Comparison of ENCODE assay signal across 9 cellular contexts in the genomic region with DNA sequence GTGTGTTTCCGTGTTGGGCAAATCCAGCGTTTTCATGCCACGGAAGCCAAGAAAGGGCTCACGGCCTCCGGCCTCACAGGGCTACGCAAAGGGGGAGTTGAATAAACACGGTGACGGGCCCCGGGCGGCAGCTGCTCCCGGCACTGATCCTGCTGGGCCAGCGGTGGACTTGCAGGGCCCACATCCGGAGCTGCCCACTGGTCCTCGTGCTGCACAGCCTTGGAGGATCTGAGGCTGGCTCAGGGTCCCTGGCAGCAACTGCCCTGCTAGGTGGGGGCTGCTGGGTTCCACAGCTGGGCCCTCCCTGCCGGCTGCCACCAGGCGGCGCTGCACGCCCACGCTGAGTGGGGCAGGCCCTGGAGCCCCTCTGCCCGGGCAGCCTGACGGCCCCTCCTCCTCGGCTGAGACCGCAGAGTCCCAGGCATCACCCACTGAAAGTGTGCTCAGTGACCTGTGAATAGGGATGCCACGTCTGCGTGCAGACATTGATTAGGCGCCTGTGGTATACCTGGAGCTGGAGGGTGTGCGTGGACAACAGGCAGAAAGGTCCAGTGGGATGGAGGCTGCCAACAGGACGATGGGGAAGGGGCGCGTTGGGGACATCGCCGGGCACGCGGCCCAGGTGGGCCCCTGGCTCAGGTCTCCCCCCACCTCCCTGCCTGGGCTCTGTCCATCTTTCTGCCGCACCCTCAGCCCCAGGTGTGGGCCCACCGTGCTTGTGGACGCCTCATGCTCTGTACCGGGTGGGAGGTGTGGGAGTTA. TPM values are rescaled to one million over a fixed set of nuclear protein-coding genes. Genes with fewer than 3 reads are reported as not detected.
A peak's percentile ranks its signal among the peaks of the same experiment; 100 is the strongest.
DNase-seq lines count a peak whose midpoint lies in the region; ATAC-seq, FAIRE-seq and TF ChIP-seq lines count a peak whose summit lies in the region.
"Had no signal": no experiment of that assay in that cellular context is flagged by ENCODE, and none has a peak within 500 bp of the region (broad histone marks: within the 10 kb centered on the region; RNA-seq: fewer than 3 reads in every experiment).

No MANE protein-coding gene starts in this region.

- H3K4me1 ChIP-seq in HAP-1 (peaks cover 10% of the 10 kb centered on the region), GM12878 (ENCODE audit: control insufficient read depth, insufficient read depth, low read length) (no peaks in the 10 kb centered on the region)

- WGBS in GM12878 (ENCODE audit: insufficient coverage, insufficient replicate concordance, low lambda C conversion rate, missing lambda C conversion rate) = 42% methylated on average over 36 of the region's 38 CpGs

- no peak overlapping the region for H3K27ac ChIP-seq in GM12878 (ENCODE audit: control insufficient read depth, insufficient read depth)
- H3K27ac ChIP-seq: skin epidermis had no signal

- peak; percentile 76 for TF ChIP-seq RAD21 in GM12878 (IDR thresholded peaks at IDR 0.05; ENCODE audit: insufficient read depth, low read depth, low read length)

- SMC1A ChIA-PET in GM12878 (lab: Charles Lee; ENCODE audit: uncharacterized antibody, unreplicated experiment) = interaction anchor here (1.1 kb wide), 1 partner anchor 150 kb away, joined by 3 read pairs; no protein-coding TSS in a partner anchor

- H4K20me1 ChIP-seq in GM12878 (ENCODE audit: control insufficient read depth, insufficient read depth) = no peaks in the 10 kb centered on the region

- no peak overlapping the region for H3K9ac ChIP-seq in GM12878 (ENCODE audit: control insufficient read depth, insufficient read depth, low read length)

- no peak overlapping the region for H2AFZ ChIP-seq in GM12878 (ENCODE audit: control insufficient read depth, low read depth, low read length)

- RAD21 ChIA-PET in GM12878 (lab: Charles Lee; ENCODE audit: unreplicated experiment) = interaction anchor here (1.8 to 2.8 kb wide), 2 partner anchors 10 to 150 kb away, joined by 7 to 11 read pairs; no protein-coding TSS in a partner anchor

- intact Hi-C loops in GM12878 (cut with micrococcal nuclease; ENCODE audit: unreplicated experiment) = loop anchor here (5.0 kb wide), 1 partner anchor 148 kb away; no protein-coding TSS in a partner anchor

- no peak for TF ChIP-seq EP300 in GM12878 (IDR thresholded peaks at IDR 0.05; ENCODE audit: borderline replicate concordance in 1 of 2, control insufficient read depth in 1 of 2, low read depth in 2 of 2, low read length in 2 of 2)

- peak; percentile 74 for DNase-seq in Ammon's horn (ENCODE audit: low spot score)
- peak; percentile 54 to 86 for DNase-seq in HAP-1 (ENCODE audit: low spot score in 2 of 2)
- peak; percentile 65 for DNase-seq in T-helper 9 cell
- DNase-seq in GM12878 (ENCODE audit: low read depth, low spot score) = no peak
- DNase-seq in inferior parietal cortex (ENCODE audit: extremely low spot score) = peak; percentile 54
- DNase-seq in stimulated activated CD8-positive, alpha-beta memory T cell treated with anti-CD3 and anti-CD28 coated beads, Interleukin-12 subunit alpha, Interleukin-12 subunit beta, amount 100 ng/mL, for 1 hour (ENCODE audit: low read depth) = peak; percentile 49

- peaks cover 3% of the 10 kb centered on the region; the same call in 1 of the 2 replicates for H3K79me2 ChIP-seq in GM12878 (ENCODE audit: control insufficient read depth, insufficient read depth, low read length)

- POLR2A ChIA-PET in GM12878 (lab: Charles Lee) = no interaction called here

- FAIRE-seq in GM12878 (lab: Jason Lieb, UNC) = no peak

- in situ Hi-C loops in HAP-1 (cut with MboI; ENCODE audit: low sequenced_read_pairs) = loop anchor here (25.0 kb wide), 1 partner anchor 153 kb away; no protein-coding TSS in a partner anchor
- in situ Hi-C loops in GM12878 (cut with MboI) = loop anchor here (5.0 kb wide), 1 partner anchor 148 kb away; no protein-coding TSS in a partner anchor

- TF ChIP-seq POLR2A in GM12878 (IDR thresholded peaks at IDR 0.05; ENCODE audit: low read depth, low read length) = peak; percentile 68

- no peak overlapping the region for H3K4me2 ChIP-seq in GM12878 (ENCODE audit: control insufficient read depth, insufficient read depth)

- H3K27me3 ChIP-seq in HAP-1 (ENCODE audit: low read depth) (peaks cover 10% of the 10 kb centered on the region), GM12878 (replicated peaks in 1 of 2; ENCODE audit: control insufficient read depth in 2 of 2, insufficient read depth in 2 of 2, low read length in 1 of 2) (peaks cover 4 to 9% of the 10 kb centered on the region in 2 experiments)

- H3K4me3 ChIP-seq in HAP-1 (no peak overlapping the region), GM12878 (no peak overlapping the region)
- H3K4me3 ChIP-seq: skin epidermis had no signal

- CTCF ChIA-PET in GM12878 (lab: Yijun Ruan, JAX) = interaction anchor here (0.6 to 1.5 kb wide), 7 partner anchors 52 to 153 kb away, joined by 3 to 8 read pairs (median 4); no protein-coding TSS in a partner anchor

- ATAC-seq in GM12878 (peak; percentile 90), GM19397 (IDR thresholded peaks at IDR 0.05; ENCODE audit: unreplicated experiment) (no peak), GM18868 (IDR thresholded peaks at IDR 0.05; ENCODE audit: unreplicated experiment) (no peak)

- H3K9me3 ChIP-seq in HAP-1 = no peaks in the 10 kb centered on the region
- no peaks in the 10 kb centered on the region for H3K9me3 ChIP-seq in GM12878 (replicated peaks; ENCODE audit: control insufficient read depth, insufficient read depth, low read length)

- peak; percentile 85 to 98 (median 89) for TF ChIP-seq CTCF in GM12878 (IDR thresholded peaks at IDR 0.05 in 2 of 3, conservative IDR thresholded peaks at IDR 0.05 in 1 of 3; ENCODE audit: control insufficient read depth in 2 of 3, extremely low read depth in 1 of 3, insufficient read depth in 1 of 3, low read depth in 3 of 3, low read length in 3 of 3)

- H3K36me3 ChIP-seq in HAP-1 (replicated peaks) (peaks cover 28% of the 10 kb centered on the region), GM12878 (ENCODE audit: control insufficient read depth in 2 of 2, insufficient read depth in 2 of 2, low read length in 1 of 2) (peaks cover 0 to 30% of the 10 kb centered on the region in 2 experiments; a peak in 3 of 4 replicates)

- BruUV-seq in GM12878 (replicated peaks; lab: Mats Ljungman, UMichigan) = no TSS peak

RNA-seq across cellular contexts. Expression of gene HCN2, which starts 5.3 kb away (rescaled TPM):
- 0.12 TPM in 1 of 2 replicates, not detected in the other for total RNA-seq in GM12878 (2013; cell fraction: nucleolus; rRNA removed)
- total RNA-seq in GM12878 (2014; rRNA removed) (0.11 TPM in 1 of 2 replicates, not detected in the other), GM12878 (2014; rRNA removed; fragmentation: Illumina TruSeq; extraction: Trizol) (0.04 TPM in 1 of 2 replicates, not detected in the other), GM12878 (2021) (0.45 and 0.54 TPM in 2 replicates)
- 0.17 TPM for polyA plus RNA-seq in GM12878 (2011; ENCODE audit: low read depth)
- polyA plus RNA-seq in GM12878 (2011; rRNA removed) (0.05 TPM in 1 of 2 replicates, not detected in the other), GM12878 (2014; fragmentation: Illumina TruSeq; extraction: Trizol) (0.01 TPM in 1 of 2 replicates, not detected in the other), GM12878 (2014; fragmentation: Nextera tagmentation; extraction: Ambion mirVana) (not detected), GM12878 (2014; rRNA removed) (0.09 and 0.13 TPM in 2 replicates), GM12878 (2016; fragmentation: Nextera tagmentation; extraction: Ambion mirVana) (not detected)
- 0.03 and 0.10 TPM in 2 replicates for polyA plus RNA-seq in GM12878 (2011; cell fraction: cytosol; rRNA removed)
- polyA plus RNA-seq in GM12878 (2011; cell fraction: nucleus; rRNA removed) = 0.34 and 0.51 TPM in 2 replicates
- 0.41 and 0.77 TPM in 2 replicates for polyA plus RNA-seq in GM12878 (2012)
- not detected in 2 replicates for polyA minus RNA-seq in GM12878 (2011; rRNA and poly(A)+ RNA removed)
- polyA minus RNA-seq in GM12878 (2011; cell fraction: cytosol; rRNA and poly(A)+ RNA removed) = not detected in 2 replicates
- polyA minus RNA-seq in GM12878 (2011; cell fraction: nucleus; rRNA and poly(A)+ RNA removed) = 0.12 TPM in 1 of 2 replicates, not detected in the other

RNA-seq across cellular contexts. Expression of gene BSG, which starts 12.0 kb away (rescaled TPM):
- total RNA-seq in GM12878 (2013; cell fraction: nucleolus; rRNA removed) = 235 and 258 TPM in 2 replicates
- total RNA-seq in GM12878 (2014; rRNA removed) (209 and 247 TPM in 2 replicates), GM12878 (2014; rRNA removed; fragmentation: Illumina TruSeq; extraction: Trizol) (53.5 and 64.8 TPM in 2 replicates), GM12878 (2021) (244 and 253 TPM in 2 replicates)
- 54.3 TPM for polyA plus RNA-seq in GM12878 (2011; ENCODE audit: low read depth)
- polyA plus RNA-seq in GM12878 (2011; rRNA removed) (66.3 and 248 TPM in 2 replicates), GM12878 (2014; fragmentation: Illumina TruSeq; extraction: Trizol) (22.1 and 60.8 TPM in 2 replicates), GM12878 (2014; fragmentation: Nextera tagmentation; extraction: Ambion mirVana) (1 to 10 TPM; 2.8 to 9.5 TPM), GM12878 (2014; rRNA removed) (151 and 202 TPM in 2 replicates), GM12878 (2016; fragmentation: Nextera tagmentation; extraction: Ambion mirVana) (100 to 1,000 TPM; 288 to 297 TPM)
- polyA plus RNA-seq in GM12878 (2011; cell fraction: cytosol; rRNA removed) = 257 and 342 TPM in 2 replicates
- polyA plus RNA-seq in GM12878 (2011; cell fraction: nucleus; rRNA removed) = 260 and 337 TPM in 2 replicates
- 173 and 195 TPM in 2 replicates for polyA plus RNA-seq in GM12878 (2012)
- polyA minus RNA-seq in GM12878 (2011; rRNA and poly(A)+ RNA removed) = 137 and 184 TPM in 2 replicates
- polyA minus RNA-seq in GM12878 (2011; cell fraction: cytosol; rRNA and poly(A)+ RNA removed) = 137 and 151 TPM in 2 replicates
- 45.3 and 89.1 TPM in 2 replicates for polyA minus RNA-seq in GM12878 (2011; cell fraction: nucleus; rRNA and poly(A)+ RNA removed)

RNA-seq across cellular contexts. Expression of gene GZMM, which starts 40.6 kb away (rescaled TPM):
- total RNA-seq in GM12878 (2013; cell fraction: nucleolus; rRNA removed) = not detected in 2 replicates
- total RNA-seq in GM12878 (2014; rRNA removed) (not detected in 2 replicates), GM12878 (2014; rRNA removed; fragmentation: Illumina TruSeq; extraction: Trizol) (not detected in 2 replicates), GM12878 (2021) (0.23 TPM in 1 of 2 replicates, not detected in the other)
- not detected for polyA plus RNA-seq in GM12878 (2011; ENCODE audit: low read depth)
- polyA plus RNA-seq in GM12878 (2011; rRNA removed) (0.24 and 0.48 TPM in 2 replicates), GM12878 (2014; fragmentation: Illumina TruSeq; extraction: Trizol) (not detected in 2 replicates), GM12878 (2014; fragmentation: Nextera tagmentation; extraction: Ambion mirVana) (not detected), GM12878 (2014; rRNA removed) (0.09 TPM in 2 replicates), GM12878 (2016; fragmentation: Nextera tagmentation; extraction: Ambion mirVana) (not detected)
- 1.4 and 1.6 TPM in 2 replicates for polyA plus RNA-seq in GM12878 (2011; cell fraction: cytosol; rRNA removed)
- polyA plus RNA-seq in GM12878 (2011; cell fraction: nucleus; rRNA removed) = 0.51 and 1.8 TPM in 2 replicates
- polyA plus RNA-seq in GM12878 (2012) = not detected in 2 replicates
- 0.98 TPM in 1 of 2 replicates, not detected in the other for polyA minus RNA-seq in GM12878 (2011; rRNA and poly(A)+ RNA removed)
- not detected in 2 replicates for polyA minus RNA-seq in GM12878 (2011; cell fraction: cytosol; rRNA and poly(A)+ RNA removed)
- polyA minus RNA-seq in GM12878 (2011; cell fraction: nucleus; rRNA and poly(A)+ RNA removed) = not detected in 2 replicates

RNA-seq across cellular contexts. Expression of gene POLRMT, which starts 48.9 kb away (rescaled TPM):
- total RNA-seq in GM12878 (2013; cell fraction: nucleolus; rRNA removed) = 47.3 and 62.5 TPM in 2 replicates
- 36.5 and 42.8 TPM in 2 replicates for total RNA-seq in GM12878 (2014; rRNA removed)
- total RNA-seq in GM12878 (2014; rRNA removed; fragmentation: Illumina TruSeq; extraction: Trizol) = 22.0 and 22.8 TPM in 2 replicates
- total RNA-seq in GM12878 (2021) = 57.6 and 59.8 TPM in 2 replicates
- polyA plus RNA-seq in GM12878 (2011; ENCODE audit: low read depth) = 24.6 TPM
- polyA plus RNA-seq in GM12878 (2011; rRNA removed) = 16.6 and 54.0 TPM in 2 replicates
- 27.6 and 50.3 TPM in 2 replicates for polyA plus RNA-seq in GM12878 (2011; cell fraction: cytosol; rRNA removed)
- polyA plus RNA-seq in GM12878 (2011; cell fraction: nucleus; rRNA removed) = 300 and 345 TPM in 2 replicates
- 36.1 and 38.8 TPM in 2 replicates for polyA plus RNA-seq in GM12878 (2012)
- polyA plus RNA-seq in GM12878 (2014; fragmentation: Illumina TruSeq; extraction: Trizol) = 7.3 and 30.8 TPM in 2 replicates
- polyA plus RNA-seq in GM12878 (2014; fragmentation: Nextera tagmentation; extraction: Ambion mirVana) = 10 to 100 TPM in 1 of 2 experiments, 1 to 10 TPM in 1; 9.9 to 27.9 TPM
- 38.4 and 52.6 TPM in 2 replicates for polyA plus RNA-seq in GM12878 (2014; rRNA removed)
- 10 to 100 TPM; 28.1 to 44.7 TPM for polyA plus RNA-seq in GM12878 (2016; fragmentation: Nextera tagmentation; extraction: Ambion mirVana)
- 91.7 and 110 TPM in 2 replicates for polyA minus RNA-seq in GM12878 (2011; rRNA and poly(A)+ RNA removed)
- 33.9 and 39.2 TPM in 2 replicates for polyA minus RNA-seq in GM12878 (2011; cell fraction: cytosol; rRNA and poly(A)+ RNA removed)
- 50.2 and 63.4 TPM in 2 replicates for polyA minus RNA-seq in GM12878 (2011; cell fraction: nucleus; rRNA and poly(A)+ RNA removed)

RNA-seq across cellular contexts. Expression of gene CDC34, which starts 52.9 kb away (rescaled TPM):
- 16.2 and 17.0 TPM in 2 replicates for total RNA-seq in GM12878 (2013; cell fraction: nucleolus; rRNA removed)
- total RNA-seq in GM12878 (2014; rRNA removed) (48.9 and 50.5 TPM in 2 replicates), GM12878 (2014; rRNA removed; fragmentation: Illumina TruSeq; extraction: Trizol) (17.6 and 18.5 TPM in 2 replicates), GM12878 (2021) (41.4 and 41.9 TPM in 2 replicates)
- polyA plus RNA-seq in GM12878 (2011; ENCODE audit: low read depth) = 7.5 TPM
- polyA plus RNA-seq in GM12878 (2011; rRNA removed) (14.6 and 38.5 TPM in 2 replicates), GM12878 (2014; fragmentation: Illumina TruSeq; extraction: Trizol) (5.9 and 14.9 TPM in 2 replicates), GM12878 (2014; fragmentation: Nextera tagmentation; extraction: Ambion mirVana) (1 to 10 TPM in 1 of 2 experiments, under 1 TPM in 1; 0.31 to 1.3 TPM), GM12878 (2014; rRNA removed) (43.8 and 49.3 TPM in 2 replicates), GM12878 (2016; fragmentation: Nextera tagmentation; extraction: Ambion mirVana) (10 to 100 TPM in 1 of 2 experiments, 1 to 10 TPM in 1; 6.9 to 41.1 TPM)
- 36.8 and 52.4 TPM in 2 replicates for polyA plus RNA-seq in GM12878 (2011; cell fraction: cytosol; rRNA removed)
- polyA plus RNA-seq in GM12878 (2011; cell fraction: nucleus; rRNA removed) = 41.4 and 53.6 TPM in 2 replicates
- 22.7 and 23.7 TPM in 2 replicates for polyA plus RNA-seq in GM12878 (2012)
- polyA minus RNA-seq in GM12878 (2011; rRNA and poly(A)+ RNA removed) = 10.9 and 19.3 TPM in 2 replicates
- 11.0 and 15.9 TPM in 2 replicates for polyA minus RNA-seq in GM12878 (2011; cell fraction: cytosol; rRNA and poly(A)+ RNA removed)
- polyA minus RNA-seq in GM12878 (2011; cell fraction: nucleus; rRNA and poly(A)+ RNA removed) = 6.5 and 9.4 TPM in 2 replicates
